In genomic region chr1:101131239-101131924, GRCh38 we compare ENCODE assay signal across 22 cellular contexts.
DNase-seq lines count a peak whose midpoint lies in the region; ATAC-seq and TF ChIP-seq lines count a peak whose summit lies in the region.
"Had no signal": no experiment of that assay in that cellular context is flagged by ENCODE, and none has a peak within 500 bp of the region (broad histone marks: within the 10 kb centered on the region; RNA-seq: fewer than 3 reads in every experiment).

No MANE protein-coding gene starts in this region.

- H3K36me3 ChIP-seq in RWPE2 (ENCODE audit: low read depth), result no peaks in the 10 kb centered on the region
- H3K36me3 ChIP-seq: cardiac muscle cell, lower lobe of right lung, upper lobe of right lung had no signal

- H3K4me1 Mint-ChIP-seq in memory B cell, result peaks cover 43% of the 10 kb centered on the region

- H3K27ac ChIP-seq in RWPE2 (ENCODE audit: poor library complexity, severe bottlenecking) (peak overlapping the region; percentile 57), substantia nigra (ENCODE audit: low read depth, low read length, poor library complexity, severe bottlenecking) (no peak overlapping the region)
- H3K27ac ChIP-seq: cardiac muscle cell, lower lobe of right lung, upper lobe of right lung had no signal

- peak overlapping the region; percentile 19 for H3K27ac Mint-ChIP-seq in memory B cell
- H3K27ac Mint-ChIP-seq: activated CD4-positive, alpha-beta T cell treated with anti-CD3 and anti-CD28 coated beads, Interleukin-2, amount 10 ng/mL, durations not matched to agents 24 days and 14 days; T-helper 1 cell treated with Interleukin-12 subunit alpha and Interleukin-12 subunit beta and Interleukin-4 antibody, amounts not matched to agents 30 μg/mL and 1 μg/mL, for 36 hours had no signal

- H3K4me3 ChIP-seq in RWPE2 (ENCODE audit: severe bottlenecking), result no peak overlapping the region
- H3K4me3 ChIP-seq: cardiac muscle cell, lower lobe of right lung, upper lobe of right lung had no signal

- no peak overlapping the region for H3K4me3 Mint-ChIP-seq in memory B cell
- H3K4me3 Mint-ChIP-seq: activated CD4-positive, alpha-beta T cell treated with anti-CD3 and anti-CD28 coated beads, Interleukin-2, amount 10 ng/mL, durations not matched to agents 24 days and 14 days; T-helper 1 cell treated with Interleukin-12 subunit alpha and Interleukin-12 subunit beta and Interleukin-4 antibody, amounts not matched to agents 30 μg/mL and 1 μg/mL, for 36 hours had no signal

- H3K36me3 Mint-ChIP-seq in memory B cell, result no peaks in the 10 kb centered on the region

- H3K9me3 ChIP-seq in RWPE2 (ENCODE audit: severe bottlenecking), result no peaks in the 10 kb centered on the region
- H3K9me3 ChIP-seq: lower lobe of right lung, upper lobe of right lung had no signal

- H3K9me3 Mint-ChIP-seq in memory B cell, result no peaks in the 10 kb centered on the region
- H3K9me3 Mint-ChIP-seq: activated CD4-positive, alpha-beta T cell treated with anti-CD3 and anti-CD28 coated beads, Interleukin-2, amount 10 ng/mL, durations not matched to agents 24 days and 14 days; T-helper 1 cell treated with Interleukin-12 subunit alpha and Interleukin-12 subunit beta and Interleukin-4 antibody, amounts not matched to agents 30 μg/mL and 1 μg/mL, for 36 hours had no signal

- H3K27me3 Mint-ChIP-seq in memory B cell, result no peaks in the 10 kb centered on the region
- H3K27me3 Mint-ChIP-seq: activated CD4-positive, alpha-beta T cell treated with anti-CD3 and anti-CD28 coated beads, Interleukin-2, amount 10 ng/mL, durations not matched to agents 24 days and 14 days had no signal

- in situ Hi-C loops in ACHN (cut with HindIII; ENCODE audit: low pct_ligation_motif_present, low pct_unique_long_range_greater_than_20kb, low sequenced_read_pairs), result no loop called here

- TF ChIP-seq CTCF in RWPE2 (IDR thresholded peaks at IDR 0.05; ENCODE audit: poor library complexity, severe bottlenecking) (no peak), GM10266 (IDR thresholded peaks at IDR 0.05; ENCODE audit: control insufficient read depth, insufficient read depth, low read depth, missing control alignments) (no peak)

- H3K4me1 ChIP-seq in RWPE2 (ENCODE audit: insufficient read depth, poor library complexity, severe bottlenecking), result peaks cover 30% of the 10 kb centered on the region

- intact Hi-C loops in head of caudate nucleus (cut with DNase I), result loop anchor here (10.0 kb wide), 1 partner anchor 103 kb away; the partner anchor contains the start of gene S1PR1

- DNase-seq in ACHN (peak; percentile 7), EH (ENCODE audit: low read depth) (peak; percentile 26), RWPE2 (ENCODE audit: low spot score) (no peak), memory B cell (ENCODE audit: low spot score in 2 of 2) (no peak), ureter (ENCODE audit: low spot score) (no peak), head of caudate nucleus (no peak), substantia nigra (lab: John Stamatoyannopoulos, UW) (no peak), GM10266 (ENCODE audit: extremely low spot score) (no peak)
- DNase-seq: activated CD4-positive, alpha-beta T cell treated with anti-CD3 and anti-CD28 coated beads, Interleukin-2, amount 10 ng/mL, durations not matched to agents 24 days and 14 days; C1 segment of cervical spinal cord; DMS153; GF-D8; KBM-7; kidney; lower lobe of right lung; NCI-H2171 treated with DMSO at 0.1 percent for 48 hours; nucleus accumbens; SIG-M5; stimulated activated CD4-positive, alpha-beta T cell treated with anti-CD3 and anti-CD28 coated beads, Interleukin-12 subunit alpha, Interleukin-12 subunit beta, amount 100 ng/mL, for 4 hours; upper lobe of right lung had no signal

- ATAC-seq in RWPE2 (ENCODE audit: low read depth) (peak; percentile 19; the same call in 2 of the 3 replicates), memory B cell (ENCODE audit: low read depth) (no peak)
- ATAC-seq: upper lobe of right lung had no signal

- no peaks in the 10 kb centered on the region for H3K27me3 ChIP-seq in RWPE2 (ENCODE audit: insufficient read depth, poor library complexity, severe bottlenecking)
- H3K27me3 ChIP-seq: cardiac muscle cell, upper lobe of right lung had no signal

Comparison
In these comparisons a context has a peak if more than half of its experiments do, and no peak if none do; other contexts are left out.
1. DNase-seq: peak in ACHN (single experiment) and EH (single experiment); none in RWPE2 (single experiment), memory B cell (0 of 2), ureter (single experiment), head of caudate nucleus (0 of 42), substantia nigra (0 of 49) and GM10266 (single experiment).